ENCODE assay signal across 19 cellular contexts in the genomic region with DNA sequence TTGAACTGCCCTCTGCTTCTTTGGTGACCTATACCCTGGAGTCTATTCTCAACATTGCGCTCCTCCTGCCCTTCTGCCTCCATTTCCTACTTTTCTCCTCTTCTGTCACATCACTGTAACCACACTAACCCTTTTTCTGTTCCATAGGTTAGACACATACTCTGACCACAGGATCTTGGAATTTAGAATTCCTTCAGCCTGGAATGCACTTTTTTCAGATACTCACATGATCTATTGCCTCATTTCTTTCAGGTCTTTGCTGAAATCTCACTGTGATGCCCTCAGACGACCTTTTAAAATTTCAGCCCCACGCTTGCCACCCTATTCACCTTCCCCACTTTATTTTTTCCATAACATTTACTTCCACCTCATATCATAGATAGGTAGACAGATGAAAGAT. TPM values are rescaled to one million over a fixed set of nuclear protein-coding genes. Genes with fewer than 3 reads are reported as not detected.
DNase-seq lines count a peak whose midpoint lies in the region; ATAC-seq and TF ChIP-seq lines count a peak whose summit lies in the region.
"Had no signal": no experiment of that assay in that cellular context is flagged by ENCODE, and none has a peak within 500 bp of the region (broad histone marks: within the 10 kb centered on the region; RNA-seq: fewer than 3 reads in every experiment).

No MANE protein-coding gene starts in this region.

- TF ChIP-seq CTCF in Calu3 (IDR thresholded peaks at IDR 0.05; ENCODE audit: unreplicated experiment): no peak
- TF ChIP-seq CTCF in IMR-90 (conservative IDR thresholded peaks at IDR 0.05; ENCODE audit: low read depth, low read length): no peak
- TF ChIP-seq CTCF in HFFc6 (IDR thresholded peaks at IDR 0.05): no peak
- TF ChIP-seq CTCF in hepatocyte (IDR thresholded peaks at IDR 0.05; ENCODE audit: poor library complexity): no peak

- H4K20me1 ChIP-seq in IMR-90 (ENCODE audit: insufficient read depth, low read length) (no peaks in the 10 kb centered on the region), hepatocyte (ENCODE audit: insufficient read depth, poor library complexity, severe bottlenecking) (no peaks in the 10 kb centered on the region)
- H4K20me1 ChIP-seq: BLaER1 had no signal

- H4K8ac ChIP-seq in IMR-90 (ENCODE audit: low read depth in 2 of 2, low read length in 2 of 2): no peak overlapping the region

- no peak overlapping the region for H2AFZ ChIP-seq in IMR-90 (replicated peaks; ENCODE audit: low read length, poor library complexity)
- no peak overlapping the region for H2AFZ ChIP-seq in hepatocyte

- CTCF ChIA-PET in Calu3 (lab: Charles Lee) (no interaction called here), IMR-90 (lab: Yijun Ruan, JAX) (no interaction called here)

- H3K27ac Mint-ChIP-seq in Calu3 (ENCODE audit: unreplicated experiment): peak overlapping the region; percentile 14
- no peak overlapping the region for H3K27ac Mint-ChIP-seq in HFFc6
- H3K27ac Mint-ChIP-seq: CD8-positive, alpha-beta memory T cell; H9 had no signal

- H3K18ac ChIP-seq in IMR-90 (ENCODE audit: low read depth, low read length): no peak overlapping the region; the same call in 1 of the 2 replicates

- no peak overlapping the region for H2BK5ac ChIP-seq in IMR-90 (ENCODE audit: low read depth, low read length, poor library complexity, severe bottlenecking)

- H3K9ac ChIP-seq in IMR-90 (ENCODE audit: low read depth, low read length): no peak overlapping the region
- H3K9ac ChIP-seq: BLaER1 had no signal

- H3K9me3 ChIP-seq in IMR-90 (ENCODE audit: control insufficient read depth, insufficient read depth, low read length) (no peaks in the 10 kb centered on the region), hepatocyte (ENCODE audit: low read depth) (peaks cover 3% of the 10 kb centered on the region)
- H3K9me3 ChIP-seq: Caco-2 had no signal

- H3K14ac ChIP-seq in IMR-90 (replicated peaks; ENCODE audit: low read depth, low read length): no peak overlapping the region

- no peaks in the 10 kb centered on the region for H3K9me1 ChIP-seq in IMR-90 (ENCODE audit: insufficient read depth, low read length)

- H3K56ac ChIP-seq in IMR-90 (ENCODE audit: extremely low read depth, insufficient read depth, low read length): no peak overlapping the region

- H4K91ac ChIP-seq in IMR-90 (ENCODE audit: insufficient read depth, low read depth, low read length): no peak overlapping the region

- H2BK15ac ChIP-seq in IMR-90 (ENCODE audit: low read depth, low read length): no peak overlapping the region

- H3K4me1 ChIP-seq in IMR-90 (ENCODE audit: control insufficient read depth, insufficient read depth, low read length) (0 out of 2 replicates have a peak, but pooled peaks cover 4% of the 10 kb centered on the region), hepatocyte (ENCODE audit: insufficient read depth) (no peaks in the 10 kb centered on the region)
- H3K4me1 ChIP-seq: BLaER1, Caco-2 had no signal

- no peak overlapping the region for H3K4me2 ChIP-seq in IMR-90 (ENCODE audit: low read depth, low read length)
- no peak overlapping the region for H3K4me2 ChIP-seq in hepatocyte
- H3K4me2 ChIP-seq: BLaER1 had no signal

- H3K27me3 ChIP-seq in IMR-90 (ENCODE audit: control insufficient read depth, insufficient read depth, low read length): no peaks in the 10 kb centered on the region
- H3K27me3 ChIP-seq in hepatocyte: no peaks in the 10 kb centered on the region
- H3K27me3 ChIP-seq: BLaER1 had no signal

- no peaks in the 10 kb centered on the region for H3K27me3 Mint-ChIP-seq in Calu3 (ENCODE audit: unreplicated experiment)
- peaks cover 3% of the 10 kb centered on the region for H3K27me3 Mint-ChIP-seq in HFFc6 (ENCODE audit: insufficient read depth)

- intact Hi-C loops in Calu3 (cut with micrococcal nuclease; ENCODE audit: unreplicated experiment) (no loop called here), IMR-90 (cut with micrococcal nuclease) (no loop called here), left cardiac atrium (cut with DNase I) (no loop called here)

- H3K79me1 ChIP-seq in IMR-90 (ENCODE audit: low read depth in 1 of 2, low read length in 2 of 2): no peaks in the 10 kb centered on the region

- H3K4me1 Mint-ChIP-seq in Calu3 (ENCODE audit: low read depth, unreplicated experiment) (peaks cover 25% of the 10 kb centered on the region), HFFc6 (ENCODE audit: low read depth) (peaks cover 14% of the 10 kb centered on the region)
- H3K4me1 Mint-ChIP-seq: CD8-positive, alpha-beta memory T cell; H9 had no signal

- BruUV-seq in Calu3 (replicated peaks; lab: Mats Ljungman, UMichigan) (no TSS peak), IMR-90 (replicated peaks; lab: Mats Ljungman, UMichigan) (no TSS peak)

- no peak overlapping the region for H3K23ac ChIP-seq in IMR-90 (ENCODE audit: low read depth, low read length)

- H2BK20ac ChIP-seq in IMR-90 (ENCODE audit: low read depth, low read length): peak overlapping the region; percentile 27; the same call in 1 of the 2 replicates

- no peaks in the 10 kb centered on the region for H3K9me2 ChIP-seq in hepatocyte (replicated peaks; ENCODE audit: insufficient read depth)

- 100% methylated on average over 1 of the region's 3 CpGs; no CpG with 5 or more reads in 1 of the 2 experiments for WGBS in IMR-90 (ENCODE audit: extremely low coverage in 2 of 2, insufficient read length in 1 of 2), 2 experiments
- 85% methylated on average over 3 of the region's 3 CpGs for whole genome bisulfite sequencing in hepatocyte (ENCODE audit: low lambda C conversion rate, missing lambda C conversion rate)

- no peak overlapping the region for H2AK9ac ChIP-seq in IMR-90 (replicated peaks; ENCODE audit: low read depth, low read length, poor library complexity)

- H3K9me3 Mint-ChIP-seq in Calu3 (ENCODE audit: low read depth, unreplicated experiment): peaks cover 4% of the 10 kb centered on the region
- H3K9me3 Mint-ChIP-seq in HFFc6: peaks cover 3% of the 10 kb centered on the region; the same call in 1 of the 2 replicates

- no peak overlapping the region for H3K4me3 ChIP-seq in IMR-90 (ENCODE audit: insufficient read depth, low read depth, low read length)
- H3K4me3 ChIP-seq in hepatocyte: no peak overlapping the region
- H3K4me3 ChIP-seq: BLaER1, GM12878 had no signal

- H3K27ac ChIP-seq in IMR-90 (ENCODE audit: insufficient read depth, low read length) (no peak overlapping the region), hepatocyte (no peak overlapping the region)
- H3K27ac ChIP-seq: 22Rv1, BLaER1, HL-60 had no signal

- no peak for TF ChIP-seq POLR2A in IMR-90 (IDR thresholded peaks at IDR 0.05; ENCODE audit: low read depth, low read length)

- H3K4ac ChIP-seq in IMR-90 (ENCODE audit: low read depth, low read length): no peak overlapping the region

- TF ChIP-seq RAD21 in IMR-90 (IDR thresholded peaks at IDR 0.05; ENCODE audit: low read length): no peak

- H2AK5ac ChIP-seq in IMR-90 (ENCODE audit: low read depth, low read length): 0 out of 2 replicates have a peak overlapping the region, but pooled peaks have one; percentile 27

- H3K36me3 ChIP-seq in IMR-90 (ENCODE audit: control insufficient read depth, insufficient read depth, low read length) (no peaks in the 10 kb centered on the region), hepatocyte (replicated peaks; ENCODE audit: insufficient read depth, low read depth) (no peaks in the 10 kb centered on the region)
- H3K36me3 ChIP-seq: BLaER1 had no signal

- H3K4me3 Mint-ChIP-seq in Calu3 (ENCODE audit: low read depth, unreplicated experiment) (no peak overlapping the region), HFFc6 (no peak overlapping the region)
- H3K4me3 Mint-ChIP-seq: CD8-positive, alpha-beta memory T cell; H9 had no signal

- no peaks in the 10 kb centered on the region for H3K79me2 ChIP-seq in hepatocyte

- DNase-seq in Calu3 (no peak), IMR-90 (peak; percentile 10), glomerular visceral epithelial cell (ENCODE audit: extremely low spot score) (peak; percentile 25), renal cortical epithelial cell (ENCODE audit: low read depth) (peak; percentile 33), left cardiac atrium (no peak), HFFc6 (no peak), hepatocyte (ENCODE audit: low spot score) (no peak)
- DNase-seq: Caco-2; CD8-positive, alpha-beta memory T cell; DMS53; GOT3; H9; KBM-7 had no signal

- dilution Hi-C loops in IMR-90 (cut with HindIII; ENCODE audit: low sequenced_read_pairs, unreplicated experiment): no loop called here

- ATAC-seq in IMR-90 (ENCODE audit: low read depth) (0 out of 2 replicates have a peak, but pooled peaks have one; percentile 27), left cardiac atrium (no peak)
- ATAC-seq: GM12878 had no signal

- peak overlapping the region; percentile 26; the same call in 1 of the 2 replicates for H2BK120ac ChIP-seq in IMR-90 (ENCODE audit: low read depth, low read length)

- no peak overlapping the region for H4K5ac ChIP-seq in IMR-90 (ENCODE audit: low read depth, low read length)

- POLR2A ChIA-PET in IMR-90 (lab: Charles Lee; ENCODE audit: unreplicated experiment): no interaction called here

- H3K36me3 Mint-ChIP-seq in Calu3 (ENCODE audit: insufficient read depth, unreplicated experiment) (peaks cover 6% of the 10 kb centered on the region), HFFc6 (ENCODE audit: low read depth) (no peaks in the 10 kb centered on the region)
- H3K36me3 Mint-ChIP-seq: CD8-positive, alpha-beta memory T cell had no signal

- in situ Hi-C loops in IMR-90 (cut with MboI; ENCODE audit: low sequenced_read_pairs): no loop called here

RNA-seq across cellular contexts. Expression of gene VNN1, which starts 5.1 kb away (rescaled TPM):
- total RNA-seq in Calu3 (2022) (12.4 and 13.3 TPM in 2 replicates), IMR-90 (2012; rRNA removed) (not detected in 2 replicates), renal cortical epithelial cell (2.2 and 4.5 TPM in 2 replicates), left cardiac atrium (1 to 10 TPM; 1.1 to 4.5 TPM), hepatocyte (1.2 and 1.4 TPM in 2 replicates)
- polyA plus RNA-seq in IMR-90 (2012; rRNA removed) (0.04 and 0.07 TPM in 2 replicates), hepatocyte (0.46 and 0.93 TPM in 2 replicates)
- polyA plus RNA-seq in IMR-90 (2012; cell fraction: cytosol; rRNA removed): not detected in 2 replicates
- 0.22 TPM in 1 of 2 replicates, not detected in the other for polyA plus RNA-seq in IMR-90 (2012; cell fraction: nucleus; rRNA removed; ENCODE audit: low replicate concordance)
- under 1 TPM in 5 of 6 experiments, not detected in 1; 0.07 to 0.13 (median 0.09) TPM for total RNA-seq in HFFc6 (2021; fragmentation: NEBNext Ultra II Directional; extraction: Animal tissue kit (Norgen Biotek cat#: 25700))
- total RNA-seq: A673; Caco-2; CD8-positive, alpha-beta memory T cell; G401; GM12878; H9 had no signal
- polyA plus RNA-seq: CD8-positive, alpha-beta memory T cell; GM12878 had no signal

RNA-seq across cellular contexts. Expression of gene VNN2, which starts 48.9 kb away (rescaled TPM):
- total RNA-seq in Calu3 (2022) (18.1 and 21.5 TPM in 2 replicates), IMR-90 (2012; rRNA removed) (not detected in 2 replicates), renal cortical epithelial cell (1.5 and 6.9 TPM in 2 replicates), left cardiac atrium (1 to 10 TPM; 3.8 to 4.1 TPM), hepatocyte (4.0 and 6.8 TPM in 2 replicates)
- polyA plus RNA-seq in IMR-90 (2012; rRNA removed) (not detected in 2 replicates), hepatocyte (1.1 and 1.9 TPM in 2 replicates)
- not detected in 2 replicates for polyA plus RNA-seq in IMR-90 (2012; cell fraction: cytosol; rRNA removed)
- polyA plus RNA-seq in IMR-90 (2012; cell fraction: nucleus; rRNA removed; ENCODE audit: low replicate concordance): not detected in 2 replicates
- total RNA-seq in HFFc6 (2021; fragmentation: NEBNext Ultra II Directional; extraction: Animal tissue kit (Norgen Biotek cat#: 25700)): not detected
- total RNA-seq: A673, Caco-2, G401, H9 had no signal

RNA-seq across cellular contexts. Expression of gene TAAR1, which starts 49.8 kb away (rescaled TPM):
- total RNA-seq in Calu3 (2022) (not detected in 2 replicates), IMR-90 (2012; rRNA removed) (not detected in 2 replicates), renal cortical epithelial cell (not detected in 2 replicates), left cardiac atrium (not detected), hepatocyte (not detected in 2 replicates)
- polyA plus RNA-seq in IMR-90 (2012; rRNA removed) (not detected in 2 replicates), hepatocyte (not detected in 2 replicates)
- not detected in 2 replicates for polyA plus RNA-seq in IMR-90 (2012; cell fraction: cytosol; rRNA removed)
- polyA plus RNA-seq in IMR-90 (2012; cell fraction: nucleus; rRNA removed; ENCODE audit: low replicate concordance): not detected in 2 replicates
- not detected for total RNA-seq in HFFc6 (2021; fragmentation: NEBNext Ultra II Directional; extraction: Animal tissue kit (Norgen Biotek cat#: 25700))
- total RNA-seq: A673; Caco-2; CD8-positive, alpha-beta memory T cell; G401; GM12878; H9 had no signal
- polyA plus RNA-seq: CD8-positive, alpha-beta memory T cell; GM12878 had no signal

Comparison
In these comparisons a context has a peak if more than half of its experiments do, and no peak if none do; other contexts are left out.
1. DNase-seq: peak in IMR-90 (single experiment), glomerular visceral epithelial cell (single experiment) and renal cortical epithelial cell (single experiment); none in Calu3 (single experiment), left cardiac atrium (single experiment), HFFc6 (single experiment) and hepatocyte (single experiment).